Comparison of ENCODE assay signal across 9 cellular contexts in genomic region chr17:38894276-38894675, GRCh38. TPM values are rescaled to one million over a fixed set of nuclear protein-coding genes. Genes with fewer than 3 reads are reported as not detected.
A peak's percentile ranks its signal among the peaks of the same experiment; 100 is the strongest.
DNase-seq lines count a peak whose midpoint lies in the region; ATAC-seq and TF ChIP-seq lines count a peak whose summit lies in the region.
"Had no signal": no experiment of that assay in that cellular context is flagged by ENCODE, and none has a peak within 500 bp of the region (broad histone marks: within the 10 kb centered on the region; RNA-seq: fewer than 3 reads in every experiment).

No MANE protein-coding gene starts in this region.

- H2BK5ac ChIP-seq in mesenchymal stem cell (ENCODE audit: low read depth, low read length, poor library complexity, severe bottlenecking), result no peak overlapping the region

- H3K4me1 Mint-ChIP-seq in activated T-cell treated with anti-CD3 and anti-CD28 coated beads, Interleukin-2, amount 50 U/mL, for 72 hours (ENCODE audit: low read depth), result peaks cover 75% of the 10 kb centered on the region
- peaks cover 84% of the 10 kb centered on the region for H3K4me1 Mint-ChIP-seq in activated naive CD8-positive, alpha-beta T cell treated with anti-CD3 and anti-CD28 coated beads for 36 hours

- no peak overlapping the region for H2AFZ ChIP-seq in mesenchymal stem cell (ENCODE audit: low read depth, low read length)

- no peak for DNase-seq in activated T-cell treated with anti-CD3 and anti-CD28 coated beads, Interleukin-2, amount 50 U/mL, for 72 hours
- DNase-seq in activated T-cell treated with anti-CD3 and anti-CD28 coated beads for 4 hours (no peak), mesenchymal stem cell (no peak), tibial artery (no peak), GM19240 (ENCODE audit: insufficient read length, low spot score) (no peak), GDM1 (lab: John Stamatoyannopoulos, UW) (no peak)
- no peak for DNase-seq in activated naive CD8-positive, alpha-beta T cell treated with anti-CD3 and anti-CD28 coated beads for 36 hours
- DNase-seq: NCI-H524 had no signal

- H3K14ac ChIP-seq in mesenchymal stem cell (ENCODE audit: low read length in 2 of 2), result no peak overlapping the region

- H3K27me3 Mint-ChIP-seq in activated T-cell treated with anti-CD3 and anti-CD28 coated beads, Interleukin-2, amount 50 U/mL, for 72 hours (ENCODE audit: low read depth), result no peaks in the 10 kb centered on the region
- no peaks in the 10 kb centered on the region for H3K27me3 Mint-ChIP-seq in activated naive CD8-positive, alpha-beta T cell treated with anti-CD3 and anti-CD28 coated beads for 36 hours

- H2BK12ac ChIP-seq in mesenchymal stem cell (ENCODE audit: low read length in 2 of 2), result no peak overlapping the region

- peaks cover 76 to 99% of the 10 kb centered on the region in 2 experiments for H3K36me3 ChIP-seq in mesenchymal stem cell (ENCODE audit: control insufficient read depth in 1 of 2, insufficient read depth in 2 of 2, low read depth in 1 of 2, low read length in 2 of 2)
- peaks cover 38 to 86% (median 52%) of the 10 kb centered on the region in 3 donors for H3K36me3 ChIP-seq in tibial artery

- peaks cover 57% of the 10 kb centered on the region for H3K4me1 ChIP-seq in mesenchymal stem cell (ENCODE audit: control insufficient read depth, insufficient read depth, low read depth, low read length)
- H3K4me1 ChIP-seq in tibial artery, result peaks cover 0 to 91% (median 59%) of the 10 kb centered on the region in 4 donors

- no peak overlapping the region for H2BK15ac ChIP-seq in mesenchymal stem cell (ENCODE audit: low read depth, poor library complexity, severe bottlenecking)

- no peak overlapping the region for H4K8ac ChIP-seq in mesenchymal stem cell (ENCODE audit: low read length)

- no peak overlapping the region for H2BK120ac ChIP-seq in mesenchymal stem cell (ENCODE audit: low read depth, low read length)

- H3K4me2 ChIP-seq in mesenchymal stem cell (ENCODE audit: low read length, poor library complexity, severe bottlenecking), result no peak overlapping the region

- intact Hi-C loops in tibial artery (cut with DNase I; ENCODE audit: low total_unique reads), result no loop called here

- no peak for TF ChIP-seq CTCF in tibial artery (IDR thresholded peaks at IDR 0.05)

- peaks cover 9 to 24% of the 10 kb centered on the region in 2 donors for H3K36me3 Mint-ChIP-seq in activated T-cell treated with anti-CD3 and anti-CD28 coated beads, Interleukin-2, amount 50 U/mL, for 72 hours (ENCODE audit: insufficient read depth in 2 of 2)
- peaks cover 61% of the 10 kb centered on the region for H3K36me3 Mint-ChIP-seq in activated naive CD8-positive, alpha-beta T cell treated with anti-CD3 and anti-CD28 coated beads for 36 hours

- H3K27me3 ChIP-seq in mesenchymal stem cell (ENCODE audit: control insufficient read depth in 1 of 2, insufficient read depth in 1 of 2, low read length in 2 of 2) (no peaks in the 10 kb centered on the region), tibial artery (no peaks in the 10 kb centered on the region)

- H3K18ac ChIP-seq in mesenchymal stem cell (ENCODE audit: low read depth in 1 of 2, low read length in 2 of 2), result no peak overlapping the region

- no peak overlapping the region for H3K4me3 ChIP-seq in mesenchymal stem cell (ENCODE audit: insufficient read depth in 1 of 2, low read depth in 1 of 2, low read length in 2 of 2)
- H3K4me3 ChIP-seq in tibial artery, result no peak overlapping the region

- peak overlapping the region; percentile 25 for H3K27ac ChIP-seq in mesenchymal stem cell (ENCODE audit: low read length, poor library complexity, severe bottlenecking)
- peak overlapping the region; percentile 57 to 77 for H3K27ac ChIP-seq in tibial artery

- no peaks in the 10 kb centered on the region for H3K9me3 ChIP-seq in mesenchymal stem cell (ENCODE audit: control insufficient read depth, low read length)
- H3K9me3 ChIP-seq in tibial artery, result no peaks in the 10 kb centered on the region

- H3K79me1 ChIP-seq in mesenchymal stem cell (replicated peaks; ENCODE audit: low read length, poor library complexity, severe bottlenecking), result peaks cover 12% of the 10 kb centered on the region

- peak overlapping the region; percentile 5 for H2AK5ac ChIP-seq in mesenchymal stem cell (ENCODE audit: low read length, severe bottlenecking)

- WGBS in mesenchymal stem cell, result 79% methylated on average over 7 of the region's 7 CpGs

- no peak overlapping the region for H3K4ac ChIP-seq in mesenchymal stem cell (ENCODE audit: low read depth in 1 of 2, low read length in 2 of 2)

- H3K4me3 Mint-ChIP-seq in activated T-cell treated with anti-CD3 and anti-CD28 coated beads, Interleukin-2, amount 50 U/mL, for 72 hours, result peak overlapping the region in 1 of 2 donors; percentile 38
- no peak overlapping the region for H3K4me3 Mint-ChIP-seq in activated naive CD8-positive, alpha-beta T cell treated with anti-CD3 and anti-CD28 coated beads for 36 hours

- ATAC-seq in activated T-cell treated with anti-CD3 and anti-CD28 coated beads, Interleukin-2, amount 50 U/mL, for 72 hours (replicated peaks in 1 of 2), result no peak
- no peak for ATAC-seq in HG03135 (IDR thresholded peaks at IDR 0.05; ENCODE audit: unreplicated experiment)

- H3K9me3 Mint-ChIP-seq in activated T-cell treated with anti-CD3 and anti-CD28 coated beads, Interleukin-2, amount 50 U/mL, for 72 hours, result peaks cover 0 to 1% of the 10 kb centered on the region in 2 donors
- no peaks in the 10 kb centered on the region for H3K9me3 Mint-ChIP-seq in activated naive CD8-positive, alpha-beta T cell treated with anti-CD3 and anti-CD28 coated beads for 36 hours

- H3K23ac ChIP-seq in mesenchymal stem cell (ENCODE audit: low read length in 2 of 2), result no peak overlapping the region

- no peak overlapping the region for H3K9ac ChIP-seq in mesenchymal stem cell (ENCODE audit: low read length)

- H4K91ac ChIP-seq in mesenchymal stem cell (ENCODE audit: low read length), result no peak overlapping the region

- peak overlapping the region; percentile 75 for H3K27ac Mint-ChIP-seq in activated T-cell treated with anti-CD3 and anti-CD28 coated beads, Interleukin-2, amount 50 U/mL, for 72 hours
- H3K27ac Mint-ChIP-seq in activated naive CD8-positive, alpha-beta T cell treated with anti-CD3 and anti-CD28 coated beads for 36 hours, result peak overlapping the region; percentile 61

RNA-seq across cellular contexts. Expression of gene LASP1, which starts 24.4 kb away (rescaled TPM):
- total RNA-seq in activated T-cell treated with anti-CD3 and anti-CD28 coated beads, Interleukin-2, amount 50 U/mL, for 72 hours, result 100 to 1,000 TPM; 160 to 172 TPM
- 100 to 1,000 TPM; 131 TPM for total RNA-seq in activated naive CD8-positive, alpha-beta T cell treated with anti-CD3 and anti-CD28 coated beads for 36 hours
- 223 TPM for polyA plus RNA-seq in mesenchymal stem cell (2013, experiment 1 of 2)
- 220 TPM for polyA plus RNA-seq in mesenchymal stem cell (2013, experiment 2 of 2)

RNA-seq across cellular contexts. Expression of gene RPL23, which starts 40.8 kb away (rescaled TPM):
- 1,000 to 10,000 TPM; 1,230 to 1,505 TPM for total RNA-seq in activated T-cell treated with anti-CD3 and anti-CD28 coated beads, Interleukin-2, amount 50 U/mL, for 72 hours
- total RNA-seq in activated naive CD8-positive, alpha-beta T cell treated with anti-CD3 and anti-CD28 coated beads for 36 hours, result 1,000 to 10,000 TPM; 1,956 to 1,966 TPM
- 3,739 TPM for polyA plus RNA-seq in mesenchymal stem cell (2013, experiment 1 of 2)
- 3,716 TPM for polyA plus RNA-seq in mesenchymal stem cell (2013, experiment 2 of 2)
